Comparison of ENCODE assay signal across 8 cellular contexts in the genomic region with DNA sequence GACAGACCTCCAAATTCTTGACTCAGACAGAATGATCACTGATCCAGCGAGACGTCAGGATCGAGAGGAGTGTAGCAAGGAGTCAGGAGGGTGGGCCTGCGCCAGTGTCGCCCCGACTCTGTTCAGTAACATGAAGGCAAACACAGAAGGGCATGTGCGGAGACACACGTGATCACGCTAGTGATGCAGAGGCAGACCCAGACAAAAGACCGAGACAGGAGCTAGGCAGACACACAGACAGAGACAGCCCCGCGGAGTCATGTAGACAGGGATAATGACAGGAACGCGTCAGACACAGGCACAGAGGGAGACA. TPM values are rescaled to one million over a fixed set of nuclear protein-coding genes. Genes with fewer than 3 reads are reported as not detected.
A peak's percentile ranks its signal among the peaks of the same experiment; 100 is the strongest.
DNase-seq lines count a peak whose midpoint lies in the region; ATAC-seq and TF ChIP-seq lines count a peak whose summit lies in the region.

No MANE protein-coding gene starts in this region.

- POLR2A ChIA-PET in naive thymus-derived CD8-positive, alpha-beta T cell (lab: Charles Lee): interaction anchor here (0.9 to 7.2 kb wide), 6 partner anchors 7 to 15 kb away, joined by 4 to 116 read pairs (median 14); a partner anchor contains a TSS

- peak overlapping the region; percentile 98 for H3K4me3 Mint-ChIP-seq in chondrocyte (ENCODE audit: unreplicated experiment)
- peak overlapping the region; percentile 85 to 100 (median 93) for H3K4me3 Mint-ChIP-seq in naive thymus-derived CD8-positive, alpha-beta T cell

- ATAC-seq in GM18505 (IDR thresholded peaks at IDR 0.05; ENCODE audit: unreplicated experiment) (no peak), GM19397 (IDR thresholded peaks at IDR 0.05; ENCODE audit: unreplicated experiment) (no peak)
- no peak for ATAC-seq in naive thymus-derived CD8-positive, alpha-beta T cell

- DNase-seq in NCI-H510A (lab: John Stamatoyannopoulos, UW): peak; percentile 65
- DNase-seq in chondrocyte (ENCODE audit: low spot score): peak; percentile 90
- peak in 3 of 10 donors; percentile 80 to 89 (median 81) for DNase-seq in naive thymus-derived CD8-positive, alpha-beta T cell
- no peak for DNase-seq in stimulated activated CD4-positive, alpha-beta T cell treated with anti-CD3 and anti-CD28 coated beads, Interleukin-15, amount 100 ng/mL, for 24 hours
- DNase-seq in activated CD4-positive, CD25-positive, alpha-beta regulatory T cell (lab: John Stamatoyannopoulos, UW): no peak
- DNase-seq in MV-4-11 (lab: John Stamatoyannopoulos, UW): no peak

- peak; percentile 38 for TF ChIP-seq POLR2A in GM18505 (IDR thresholded peaks at IDR 0.05; ENCODE audit: borderline replicate concordance, extremely low read depth, insufficient read depth, insufficient read length)

- H3K27ac Mint-ChIP-seq in chondrocyte (ENCODE audit: unreplicated experiment): peak overlapping the region; percentile 99
- H3K27ac Mint-ChIP-seq in naive thymus-derived CD8-positive, alpha-beta T cell: peak overlapping the region; percentile 80 to 99 (median 98)

- TF ChIP-seq CTCF in chondrocyte (IDR thresholded peaks at IDR 0.05): no peak

- H3K9me3 Mint-ChIP-seq in chondrocyte (ENCODE audit: low read depth): no peaks in the 10 kb centered on the region
- H3K9me3 Mint-ChIP-seq in naive thymus-derived CD8-positive, alpha-beta T cell: no peaks in the 10 kb centered on the region

- peaks cover 1% of the 10 kb centered on the region for H3K36me3 Mint-ChIP-seq in chondrocyte (ENCODE audit: low read depth)
- H3K36me3 Mint-ChIP-seq in naive thymus-derived CD8-positive, alpha-beta T cell: peaks cover 0 to 16% (median 0%) of the 10 kb centered on the region in 3 donors

- H3K27me3 Mint-ChIP-seq in chondrocyte (ENCODE audit: low read depth): no peaks in the 10 kb centered on the region
- peaks cover 0 to 6% (median 0%) of the 10 kb centered on the region in 5 donors for H3K27me3 Mint-ChIP-seq in naive thymus-derived CD8-positive, alpha-beta T cell

- H3K4me1 Mint-ChIP-seq in chondrocyte (ENCODE audit: low read depth): peaks cover 60% of the 10 kb centered on the region
- peaks cover 60 to 83% (median 65%) of the 10 kb centered on the region in 4 donors for H3K4me1 Mint-ChIP-seq in naive thymus-derived CD8-positive, alpha-beta T cell

RNA-seq across cellular contexts. Expression of a gene that starts 7.2 kb away (rescaled TPM):
- 36.6 to 38.2 TPM (median 37.4 TPM) in 3 replicates for total RNA-seq in chondrocyte
- 100 to 1,000 TPM; 113 TPM for total RNA-seq in naive thymus-derived CD8-positive, alpha-beta T cell
- 1 to 10 TPM in 2 of 3 donors, under 1 TPM in 1; 0.28 to 1.2 (median 1.0) TPM for polyA plus RNA-seq in naive thymus-derived CD8-positive, alpha-beta T cell

RNA-seq across cellular contexts. Expression of a gene that starts 13.6 kb away (rescaled TPM):
- total RNA-seq in chondrocyte: 1.6 to 1.9 TPM (median 1.8 TPM) in 3 replicates
- total RNA-seq in naive thymus-derived CD8-positive, alpha-beta T cell: 1 to 10 TPM; 6.9 to 7.2 TPM
- polyA plus RNA-seq in naive thymus-derived CD8-positive, alpha-beta T cell: not detected

RNA-seq across cellular contexts. Expression of a gene that starts 16.1 kb away (rescaled TPM):
- 52.9 to 94.6 TPM (median 57.5 TPM) in 3 replicates for total RNA-seq in chondrocyte
- 10 to 100 TPM; 16.0 to 24.1 TPM for total RNA-seq in naive thymus-derived CD8-positive, alpha-beta T cell
- polyA plus RNA-seq in naive thymus-derived CD8-positive, alpha-beta T cell: 100 to 1,000 TPM; 125 to 169 (median 152) TPM

RNA-seq across cellular contexts. Expression of a gene that starts 16.5 kb away (rescaled TPM):
- 6.9 to 10.5 TPM (median 8.6 TPM) in 3 replicates for total RNA-seq in chondrocyte
- 1 to 10 TPM; 8.5 to 9.8 TPM for total RNA-seq in naive thymus-derived CD8-positive, alpha-beta T cell
- polyA plus RNA-seq in naive thymus-derived CD8-positive, alpha-beta T cell: 1 to 10 TPM; 3.5 to 6.0 (median 5.1) TPM

RNA-seq across cellular contexts. Expression of a gene that starts 47.3 kb away (rescaled TPM):
- total RNA-seq in chondrocyte: 129 to 138 TPM (median 134 TPM) in 3 replicates
- 100 to 1,000 TPM; 277 to 281 TPM for total RNA-seq in naive thymus-derived CD8-positive, alpha-beta T cell
- 10 to 100 TPM in 2 of 3 donors, 1 to 10 TPM in 1; 4.3 to 29.2 (median 15.5) TPM for polyA plus RNA-seq in naive thymus-derived CD8-positive, alpha-beta T cell

Comparison
In these comparisons a context has a peak if more than half of its experiments do, and no peak if none do; other contexts are left out.
1. DNase-seq: peak in NCI-H510A (single experiment) and chondrocyte (single experiment); none in stimulated activated CD4-positive, alpha-beta T cell treated with anti-CD3 and anti-CD28 coated beads, Interleukin-15, amount 100 ng/mL, for 24 hours (single experiment), activated CD4-positive, CD25-positive, alpha-beta regulatory T cell (0 of 4) and MV-4-11 (single experiment).